ENCODE assay signal across 33 cellular contexts in the genomic region with DNA sequence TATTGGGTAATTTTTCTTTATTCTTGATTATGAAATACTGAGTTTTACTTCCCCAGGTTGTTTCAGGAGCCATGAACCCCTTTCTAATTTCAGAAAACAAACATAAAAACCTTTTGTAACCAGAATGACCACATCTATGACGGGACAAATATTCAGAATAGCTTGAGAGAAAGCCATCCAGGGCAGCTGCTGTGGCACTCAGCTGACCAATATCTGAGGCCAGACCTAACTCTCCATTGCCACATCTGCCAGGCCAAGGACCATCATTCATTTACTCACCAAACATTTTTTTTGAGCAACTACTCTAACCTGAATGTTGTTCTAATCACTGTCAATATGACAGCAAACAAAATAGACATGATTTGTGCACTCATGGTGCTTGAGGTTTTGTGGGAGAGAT.
"Had no signal": no experiment of that assay in that cellular context is flagged by ENCODE, and none has a peak within 500 bp of the region (broad histone marks: within the 10 kb centered on the region; RNA-seq: fewer than 3 reads in every experiment).

No MANE protein-coding gene starts in this region.

- DNase-seq: activated B cell treated with CpG ODN at 0.5 μM for 24 hours; activated CD4-positive, alpha-beta memory T cell treated with anti-CD3 and anti-CD28 coated beads for 36 hours; activated CD4-positive, alpha-beta T cell treated with anti-CD3 and anti-CD28 coated beads for 4 hours; activated CD4-positive, alpha-beta T cell treated with anti-CD3 and anti-CD28 coated beads, Interleukin-2, amount 10 ng/mL, durations not matched to agents 24 days and 14 days; activated CD4-positive, alpha-beta T cell treated with anti-CD3 and anti-CD28 coated beads, Interleukin-2, amount 50 U/mL, for 1 hour; activated CD4-positive, alpha-beta T cell treated with anti-CD3 and anti-CD28 coated beads, Interleukin-2, amount 50 U/mL, for 4 hours; activated CD4-positive, CD25-positive, alpha-beta regulatory T cell treated with anti-CD3 and anti-CD28 coated beads, Interleukin-2, amount 50 U/mL, for 72 hours; activated CD8-positive, alpha-beta memory T cell treated with anti-CD3 and anti-CD28 coated beads, Interleukin-2, amount 50 U/mL, for 4 hours; activated CD8-positive, alpha-beta T cell treated with anti-CD3 and anti-CD28 coated beads for 36 hours; activated effector memory CD4-positive, alpha-beta T cell treated with anti-CD3 and anti-CD28 coated beads, Interleukin-2, amount 50 U/mL, for 16 hours; activated gamma-delta T cell treated with Interleukin-2 at 50 U/mL for 16 hours; activated naive CD4-positive, alpha-beta T cell; activated naive CD4-positive, alpha-beta T cell treated with anti-CD3 and anti-CD28 coated beads for 36 hours; activated naive CD4-positive, alpha-beta T cell treated with anti-CD3 and anti-CD28 coated beads, Interleukin-2, amount 50 U/mL, for 16 hours; activated naive CD8-positive, alpha-beta T cell treated with anti-CD3 and anti-CD28 coated beads for 36 hours; activated T-cell treated with anti-CD3 and anti-CD28 coated beads for 4 hours; activated T-cell treated with anti-CD3 and anti-CD28 coated beads, Interleukin-2, amount 50 U/mL, for 1 hour; activated T-cell treated with anti-CD3 and anti-CD28 coated beads, Interleukin-2, amount 50 U/mL, for 4 hours; activated T-cell treated with anti-CD3 and anti-CD28 coated beads, Interleukin-2, amount 50 U/mL, for 72 hours; adrenal gland; amniotic stem cell; aorta; body of pancreas; brain microvascular endothelial cell; central memory CD4-positive, alpha-beta T cell; T-helper 2 cell; T-helper 9 cell had no signal

- FAIRE-seq: astrocyte, TTC549 had no signal

- H3K4me3 ChIP-seq: adrenal gland, body of pancreas, breast epithelium had no signal

- H3K36me3 ChIP-seq: adrenal gland, brain microvascular endothelial cell, breast epithelium had no signal

- H3K9me3 ChIP-seq: adrenal gland, body of pancreas, breast epithelium had no signal

- H3K27ac ChIP-seq: adrenal gland, body of pancreas, brain microvascular endothelial cell, breast epithelium, VCaP had no signal

- H3K27me3 ChIP-seq: adrenal gland, body of pancreas, brain microvascular endothelial cell, breast epithelium had no signal

- ATAC-seq: activated CD8-positive, alpha-beta T cell treated with anti-CD3 and anti-CD28 coated beads for 36 hours; activated naive CD4-positive, alpha-beta T cell treated with anti-CD3 and anti-CD28 coated beads, Interleukin-2, amount 50 U/mL, for 72 hours; activated T-cell treated with anti-CD3 and anti-CD28 coated beads, Interleukin-2, amount 50 U/mL, for 4 hours; activated T-cell treated with anti-CD3 and anti-CD28 coated beads, Interleukin-2, amount 50 U/mL, for 72 hours; activated T-helper 17 cell treated with anti-CD3 and anti-CD28 coated beads, Interleukin-2, amount 50 U/mL, for 72 hours; body of pancreas had no signal

- H3K4me1 ChIP-seq: adrenal gland, body of pancreas, breast epithelium had no signal
